ENCODE assay signal across 23 cellular contexts in genomic region chr1:18816808-18817207, GRCh38. TPM values are rescaled to one million over a fixed set of nuclear protein-coding genes. Genes with fewer than 3 reads are reported as not detected.
"Had no signal": no experiment of that assay in that cellular context is flagged by ENCODE, and none has a peak within 500 bp of the region (broad histone marks: within the 10 kb centered on the region; RNA-seq: fewer than 3 reads in every experiment).

No MANE protein-coding gene starts in this region.

- ATAC-seq: activated CD8-positive, alpha-beta T cell treated with anti-CD3 and anti-CD28 coated beads for 36 hours; activated T-cell treated with anti-CD3 and anti-CD28 coated beads, Interleukin-2, amount 50 U/mL, for 4 hours; esophagus mucosa; heart right ventricle; T-cell; WTC11 had no signal

- H3K9me3 Mint-ChIP-seq: activated CD8-positive, alpha-beta T cell treated with anti-CD3 and anti-CD28 coated beads for 36 hours; activated naive CD4-positive, alpha-beta T cell treated with anti-CD3 and anti-CD28 coated beads for 36 hours; activated T-cell treated with anti-CD3 and anti-CD28 coated beads, Interleukin-2, amount 50 U/mL, for 4 hours; nephron; T-cell; WTC11 had no signal

- H3K36me3 Mint-ChIP-seq: T-cell, WTC11 had no signal

- H3K27ac Mint-ChIP-seq: activated CD8-positive, alpha-beta T cell treated with anti-CD3 and anti-CD28 coated beads for 36 hours; activated naive CD4-positive, alpha-beta T cell treated with anti-CD3 and anti-CD28 coated beads for 36 hours; T-cell; WTC11 had no signal

- DNase-seq: activated CD4-positive, alpha-beta T cell treated with anti-CD3 and anti-CD28 coated beads for 4 hours; activated CD8-positive, alpha-beta T cell treated with anti-CD3 and anti-CD28 coated beads for 36 hours; activated naive CD4-positive, alpha-beta T cell treated with anti-CD3 and anti-CD28 coated beads for 36 hours; activated T-cell treated with anti-CD3 and anti-CD28 coated beads, Interleukin-2, amount 50 U/mL, for 4 hours; anterior cingulate cortex; cerebellar nuclear complex; effector CD4-positive, alpha-beta T cell; heart right ventricle; mesenchymal stem cell; nucleus accumbens; posterior cingulate gyrus; retina; stimulated activated CD4-positive, alpha-beta T cell treated with anti-CD3 and anti-CD28 coated beads, Interleukin-2, amount 100 ng/mL, for 24 hours; stimulated activated naive CD4-positive, alpha-beta T cell treated with Interleukin-2 at 50 U/mL for 16 hours; thyroid gland had no signal

- H3K4me3 Mint-ChIP-seq: activated CD8-positive, alpha-beta T cell treated with anti-CD3 and anti-CD28 coated beads for 36 hours; activated naive CD4-positive, alpha-beta T cell treated with anti-CD3 and anti-CD28 coated beads for 36 hours; activated T-cell treated with anti-CD3 and anti-CD28 coated beads, Interleukin-2, amount 50 U/mL, for 4 hours; nephron; T-cell; WTC11 had no signal

RNA-seq across cellular contexts. Expression of gene TAS1R2, which starts 42.7 kb away (rescaled TPM):
- total RNA-seq: activated CD8-positive, alpha-beta T cell treated with anti-CD3 and anti-CD28 coated beads for 36 hours; activated naive CD4-positive, alpha-beta T cell treated with anti-CD3 and anti-CD28 coated beads for 36 hours; activated T-cell treated with anti-CD3 and anti-CD28 coated beads, Interleukin-2, amount 50 U/mL, for 4 hours; breast epithelium; esophagus mucosa; heart right ventricle; liver; subcutaneous adipose tissue; T-cell; thyroid gland; ureter; WTC11 had no signal
- polyA plus RNA-seq: heart right ventricle, liver had no signal
